18 cellular contexts compared by ENCODE assay signal in genomic region chr5:167440846-167441245, GRCh38.
"Had no signal": no experiment of that assay in that cellular context is flagged by ENCODE, and none has a peak within 500 bp of the region (broad histone marks: within the 10 kb centered on the region; RNA-seq: fewer than 3 reads in every experiment).

No MANE protein-coding gene starts in this region.

- H3K4me3 ChIP-seq: esophagus squamous epithelium, gastroesophageal sphincter, pancreas, sigmoid colon, skin epidermis, stomach, thoracic aorta, transverse colon had no signal

- H3K4me1 Mint-ChIP-seq: immature natural killer cell; naive thymus-derived CD4-positive, alpha-beta T cell had no signal

- H3K27ac ChIP-seq: esophagus squamous epithelium, gastroesophageal sphincter, pancreas, sigmoid colon, skin epidermis, stomach, thoracic aorta, transverse colon had no signal

- H3K9me3 ChIP-seq: esophagus squamous epithelium, gastroesophageal sphincter, pancreas, sigmoid colon, thoracic aorta, transverse colon had no signal

- H3K36me3 ChIP-seq: esophagus squamous epithelium, gastroesophageal sphincter, pancreas, sigmoid colon, stomach, thoracic aorta, transverse colon had no signal

- ATAC-seq: gastroesophageal sphincter; naive thymus-derived CD4-positive, alpha-beta T cell; pancreas had no signal

- H3K27me3 Mint-ChIP-seq: dendritic cell treated with granulocyte-macrophage colony-stimulating factor and Interleukin-4, amounts not matched to agents 40 ng/mL and 50 ng/mL, for 4 days; naive thymus-derived CD4-positive, alpha-beta T cell; progenitor cell of endocrine pancreas had no signal

- H3K27ac Mint-ChIP-seq: dendritic cell treated with granulocyte-macrophage colony-stimulating factor and Interleukin-4, amounts not matched to agents 40 ng/mL and 50 ng/mL, for 4 days; immature natural killer cell; naive thymus-derived CD4-positive, alpha-beta T cell; progenitor cell of endocrine pancreas had no signal

- DNase-seq: esophagus squamous epithelium; foreskin fibroblast; immature natural killer cell; mesendoderm; naive thymus-derived CD4-positive, alpha-beta T cell; occipital lobe; pancreas; sigmoid colon; stimulated activated CD4-positive, alpha-beta T cell treated with anti-CD3 and anti-CD28 coated beads, Interleukin-12 subunit alpha, Interleukin-12 subunit beta, amount 100 ng/mL, for 4 hours; stimulated activated naive CD4-positive, alpha-beta T cell; stomach; substantia nigra; transverse colon had no signal

- H3K27me3 ChIP-seq: esophagus squamous epithelium, gastroesophageal sphincter, pancreas, sigmoid colon, stomach, transverse colon had no signal

- H3K4me3 Mint-ChIP-seq: dendritic cell treated with granulocyte-macrophage colony-stimulating factor and Interleukin-4, amounts not matched to agents 40 ng/mL and 50 ng/mL, for 4 days; immature natural killer cell; naive thymus-derived CD4-positive, alpha-beta T cell had no signal

- H3K36me3 Mint-ChIP-seq: immature natural killer cell; naive thymus-derived CD4-positive, alpha-beta T cell had no signal
